ENCODE assay signal across 14 cellular contexts in the genomic region with DNA sequence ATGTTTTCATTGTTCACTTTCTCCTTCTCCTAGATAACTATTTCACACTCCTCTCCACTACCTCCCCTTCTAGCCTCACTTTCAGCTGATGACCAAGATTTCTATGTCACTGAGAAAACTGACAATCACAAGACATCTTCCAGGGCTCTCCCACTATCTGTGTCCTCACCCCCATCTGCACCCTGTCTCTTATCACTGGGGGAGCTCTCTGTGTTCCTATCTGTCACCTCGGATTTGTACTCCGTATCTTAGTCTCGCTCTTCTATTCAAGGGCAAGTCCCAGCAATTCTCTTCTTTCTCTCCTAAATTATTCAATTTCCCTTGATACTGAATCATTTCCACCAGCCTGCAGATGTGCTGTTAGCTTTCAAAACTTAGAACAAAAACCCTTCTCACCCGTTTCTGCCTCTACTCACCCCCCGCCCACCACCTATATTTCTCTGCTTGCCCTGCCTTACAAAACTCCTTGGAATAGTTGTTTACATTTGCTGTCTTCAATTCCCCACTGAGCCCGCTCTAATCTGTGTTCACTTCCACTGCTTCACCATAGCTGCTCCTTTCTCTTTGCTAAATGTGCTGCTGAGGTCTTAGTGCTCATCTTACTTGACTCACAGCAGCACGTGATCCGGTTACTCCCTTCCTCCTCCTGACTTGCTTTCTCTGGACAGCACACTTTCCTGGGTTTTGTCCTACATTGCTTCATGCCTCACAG.
DNase-seq lines count a peak whose midpoint lies in the region; ATAC-seq and TF ChIP-seq lines count a peak whose summit lies in the region.
"Had no signal": no experiment of that assay in that cellular context is flagged by ENCODE, and none has a peak within 500 bp of the region (broad histone marks: within the 10 kb centered on the region; RNA-seq: fewer than 3 reads in every experiment).

No MANE protein-coding gene starts in this region.

- no peaks in the 10 kb centered on the region for H3K27me3 Mint-ChIP-seq in osteocyte (ENCODE audit: unreplicated experiment)

- H3K36me3 Mint-ChIP-seq in osteocyte (ENCODE audit: unreplicated experiment): no peaks in the 10 kb centered on the region

- no peak overlapping the region for H3K27ac Mint-ChIP-seq in osteocyte (ENCODE audit: unreplicated experiment)
- H3K27ac Mint-ChIP-seq: T-helper 2 cell treated with Interferon-gamma antibody and Interleukin-4, amounts not matched to agents 5 μg/mL and 100 μg/mL, for 36 hours had no signal

- no peak for ATAC-seq in HG02759 (IDR thresholded peaks at IDR 0.05; ENCODE audit: unreplicated experiment)
- ATAC-seq: lower lobe of right lung had no signal

- no peak for TF ChIP-seq POLR2A in testis (IDR thresholded peaks at IDR 0.05)

- H3K4me1 ChIP-seq in testis: peaks cover 7% of the 10 kb centered on the region
- no peaks in the 10 kb centered on the region for H3K4me1 ChIP-seq in ascending aorta
- H3K4me1 ChIP-seq: Caco-2, colonic mucosa, lower lobe of right lung had no signal

- DNase-seq in dedifferentiated amniotic fluid mesenchymal stem cell (ENCODE audit: extremely low spot score): peak; percentile 51
- DNase-seq in iris pigment epithelial cell (ENCODE audit: low read depth): peak; percentile 72
- peak; percentile 71 for DNase-seq in testis
- no peak for DNase-seq in osteocyte (ENCODE audit: extremely low spot score, unreplicated experiment)
- no peak for DNase-seq in ascending aorta (ENCODE audit: low spot score in 2 of 2)
- DNase-seq: activated CD4-positive, alpha-beta T cell treated with anti-CD3 and anti-CD28 coated beads, Interleukin-2, amount 50 U/mL, for 48 hours; activated gamma-delta T cell; Caco-2; colonic mucosa; lower lobe of right lung; NCI-H345 had no signal

- H3K27ac ChIP-seq in testis: peak overlapping the region in 1 of 2 donors; percentile 15
- no peak overlapping the region for H3K27ac ChIP-seq in ascending aorta
- H3K27ac ChIP-seq: colonic mucosa, lower lobe of right lung had no signal

- H3K4me3 Mint-ChIP-seq in osteocyte (ENCODE audit: unreplicated experiment): no peak overlapping the region
- H3K4me3 Mint-ChIP-seq: T-helper 2 cell treated with Interferon-gamma antibody and Interleukin-4, amounts not matched to agents 5 μg/mL and 100 μg/mL, for 36 hours had no signal

- intact Hi-C loops in testis (cut with DNase I; ENCODE audit: low total_unique reads) (no loop called here), ascending aorta (cut with DNase I) (no loop called here)

- H3K9me3 ChIP-seq in testis (no peaks in the 10 kb centered on the region), ascending aorta (no peaks in the 10 kb centered on the region)
- H3K9me3 ChIP-seq: Caco-2, colonic mucosa, lower lobe of right lung had no signal

- H3K36me3 ChIP-seq in testis (ENCODE audit: low read depth, missing control alignments) (no peaks in the 10 kb centered on the region), ascending aorta (no peaks in the 10 kb centered on the region)
- H3K36me3 ChIP-seq: colonic mucosa, lower lobe of right lung had no signal

- 51 to 64% methylated on average over 8 of the region's 8 CpGs for WGBS in testis, 2 donors

- no peaks in the 10 kb centered on the region for H3K27me3 ChIP-seq in testis
- no peaks in the 10 kb centered on the region for H3K27me3 ChIP-seq in ascending aorta
- H3K27me3 ChIP-seq: colonic mucosa had no signal

- peaks cover 4% of the 10 kb centered on the region for H3K4me1 Mint-ChIP-seq in osteocyte (ENCODE audit: unreplicated experiment)

- no peak overlapping the region for H3K4me3 ChIP-seq in testis
- H3K4me3 ChIP-seq in ascending aorta: no peak overlapping the region
- H3K4me3 ChIP-seq: colonic mucosa, lower lobe of right lung had no signal

- no peak for TF ChIP-seq CTCF in testis (IDR thresholded peaks at IDR 0.05)
- no peak for TF ChIP-seq CTCF in osteocyte (IDR thresholded peaks at IDR 0.05)
- no peak for TF ChIP-seq CTCF in ascending aorta (IDR thresholded peaks at IDR 0.05)

- no peaks in the 10 kb centered on the region for H3K9me3 Mint-ChIP-seq in osteocyte (ENCODE audit: unreplicated experiment)
- H3K9me3 Mint-ChIP-seq: T-helper 2 cell treated with Interferon-gamma antibody and Interleukin-4, amounts not matched to agents 5 μg/mL and 100 μg/mL, for 36 hours had no signal

TF ChIP-seq in PFSK-1, 5 proteins besides CTCF, POLR2A, EP300 and RAD21:
- TF ChIP-seq SIN3A (IDR thresholded peaks at IDR 0.05; ENCODE audit: borderline replicate concordance, insufficient read depth, low read length) (no peak), TAF1 (IDR thresholded peaks at IDR 0.05; ENCODE audit: borderline replicate concordance, insufficient read depth, low read length) (no peak), FOXP2 (optimal IDR thresholded peaks at IDR 0.05; ENCODE audit: borderline replicate concordance, extremely low read depth, extremely low read length, insufficient read depth) (no peak), POLR2AphosphoS5 (IDR thresholded peaks at IDR 0.05; ENCODE audit: low read depth, low read length) (0 out of 2 replicates have a peak, but pooled peaks have one; percentile 36)
- TF ChIP-seq, protein P1, sequence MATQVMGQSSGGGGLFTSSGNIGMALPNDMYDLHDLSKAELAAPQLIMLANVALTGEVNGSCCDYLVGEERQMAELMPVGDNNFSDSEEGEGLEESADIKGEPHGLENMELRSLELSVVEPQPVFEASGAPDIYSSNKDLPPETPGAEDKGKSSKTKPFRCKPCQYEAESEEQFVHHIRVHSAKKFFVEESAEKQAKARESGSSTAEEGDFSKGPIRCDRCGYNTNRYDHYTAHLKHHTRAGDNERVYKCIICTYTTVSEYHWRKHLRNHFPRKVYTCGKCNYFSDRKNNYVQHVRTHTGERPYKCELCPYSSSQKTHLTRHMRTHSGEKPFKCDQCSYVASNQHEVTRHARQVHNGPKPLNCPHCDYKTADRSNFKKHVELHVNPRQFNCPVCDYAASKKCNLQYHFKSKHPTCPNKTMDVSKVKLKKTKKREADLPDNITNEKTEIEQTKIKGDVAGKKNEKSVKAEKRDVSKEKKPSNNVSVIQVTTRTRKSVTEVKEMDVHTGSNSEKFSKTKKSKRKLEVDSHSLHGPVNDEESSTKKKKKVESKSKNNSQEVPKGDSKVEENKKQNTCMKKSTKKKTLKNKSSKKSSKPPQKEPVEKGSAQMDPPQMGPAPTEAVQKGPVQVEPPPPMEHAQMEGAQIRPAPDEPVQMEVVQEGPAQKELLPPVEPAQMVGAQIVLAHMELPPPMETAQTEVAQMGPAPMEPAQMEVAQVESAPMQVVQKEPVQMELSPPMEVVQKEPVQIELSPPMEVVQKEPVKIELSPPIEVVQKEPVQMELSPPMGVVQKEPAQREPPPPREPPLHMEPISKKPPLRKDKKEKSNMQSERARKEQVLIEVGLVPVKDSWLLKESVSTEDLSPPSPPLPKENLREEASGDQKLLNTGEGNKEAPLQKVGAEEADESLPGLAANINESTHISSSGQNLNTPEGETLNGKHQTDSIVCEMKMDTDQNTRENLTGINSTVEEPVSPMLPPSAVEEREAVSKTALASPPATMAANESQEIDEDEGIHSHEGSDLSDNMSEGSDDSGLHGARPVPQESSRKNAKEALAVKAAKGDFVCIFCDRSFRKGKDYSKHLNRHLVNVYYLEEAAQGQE (IDR thresholded peaks at IDR 0.05; ENCODE audit: insufficient read depth in 1 of 2, low read depth in 2 of 2, low read length in 2 of 2): peak in 1 of 2 experiments; percentile 81; a peak in 2 of 4 replicates
TF ChIP-seq in PFSK-1: peak in this region for 2.

Comparison
In these comparisons a context has a peak if more than half of its experiments do, and no peak if none do; other contexts are left out.
1. DNase-seq: peak in dedifferentiated amniotic fluid mesenchymal stem cell (single experiment), iris pigment epithelial cell (single experiment) and testis (single experiment); none in osteocyte (single experiment) and ascending aorta (0 of 2).